Comparison of ENCODE assay signal across 15 cellular contexts in genomic region chr11:72577271-72577681, GRCh38.
"Had no signal": no experiment of that assay in that cellular context is flagged by ENCODE, and none has a peak within 500 bp of the region (broad histone marks: within the 10 kb centered on the region; RNA-seq: fewer than 3 reads in every experiment).

No MANE protein-coding gene starts in this region.

- H3K4me1 ChIP-seq: parathyroid adenoma, testis had no signal

- ATAC-seq: activated CD4-positive, CD25-positive, alpha-beta regulatory T cell treated with anti-CD3 and anti-CD28 coated beads, Interleukin-2, amount 50 U/mL, for 24 hours; activated naive CD4-positive, alpha-beta T cell treated with anti-CD3 and anti-CD28 coated beads, Interleukin-2, amount 50 U/mL, for 72 hours; stimulated activated naive CD8-positive, alpha-beta T cell treated with anti-CD3 and anti-CD28 coated beads, Interleukin-15, Interleukin-2, amounts not matched to agents 100 U/mL and 50 U/mL, for 24 hours had no signal

- H3K27ac ChIP-seq: neural progenitor cell, parathyroid adenoma, skin epidermis, testis had no signal

- H3K79me2 ChIP-seq: parathyroid adenoma had no signal

- H2AFZ ChIP-seq: neural progenitor cell, parathyroid adenoma had no signal

- DNase-seq: activated CD4-positive, alpha-beta T cell treated with anti-CD3 and anti-CD28 coated beads, Interleukin-2, amount 50 U/mL, for 1 hour; activated T-cell treated with anti-CD3 and anti-CD28 coated beads for 4 hours; amygdala; effector memory CD4-positive, alpha-beta T cell; foreskin fibroblast; glutamatergic neuron; hypothalamus; kidney glomerular epithelial cell; stimulated activated naive CD8-positive, alpha-beta T cell treated with anti-CD3 and anti-CD28 coated beads, Interleukin-15, Interleukin-2, amounts not matched to agents 100 U/mL and 50 U/mL, for 24 hours; testis had no signal

- H3K36me3 ChIP-seq: neural progenitor cell had no signal

- H3K27me3 ChIP-seq: testis had no signal

- H3K9me3 ChIP-seq: testis had no signal

- H3K4me2 ChIP-seq: neural progenitor cell had no signal

- H3K4me3 ChIP-seq: neural progenitor cell, skin epidermis, testis had no signal
